Comparison of ENCODE assay signal across 26 cellular contexts in the genomic region with DNA sequence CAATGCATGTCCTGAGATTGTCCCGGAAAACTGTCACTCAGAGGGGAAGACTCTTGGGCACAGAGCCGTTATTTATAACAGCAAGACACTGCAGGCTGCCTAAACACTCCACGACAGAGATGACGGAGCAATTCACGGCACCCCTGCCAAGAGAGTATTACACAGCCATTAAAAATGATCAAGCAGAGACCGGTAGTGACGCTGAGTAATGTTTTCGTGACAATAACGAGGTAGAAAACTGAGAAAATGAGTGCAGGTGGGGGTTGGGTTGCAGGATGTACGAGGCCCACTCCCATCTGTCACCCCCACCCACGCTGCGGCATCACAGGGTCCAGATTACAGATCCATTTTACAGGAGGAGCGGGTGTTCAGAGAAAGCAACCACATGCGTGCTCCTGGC. TPM values are rescaled to one million over a fixed set of nuclear protein-coding genes. Genes with fewer than 3 reads are reported as not detected.
DNase-seq lines count a peak whose midpoint lies in the region; ATAC-seq, FAIRE-seq and TF ChIP-seq lines count a peak whose summit lies in the region.
"Had no signal": no experiment of that assay in that cellular context is flagged by ENCODE, and none has a peak within 500 bp of the region (broad histone marks: within the 10 kb centered on the region; RNA-seq: fewer than 3 reads in every experiment).

No MANE protein-coding gene starts in this region.

- H3K27ac ChIP-seq in K562 (ENCODE audit: extremely low read depth, low read depth, low read length) (no peak overlapping the region), PC-9 (no peak overlapping the region)
- H3K27ac ChIP-seq: 22Rv1, A549, BLaER1 had no signal

- no peak for TF ChIP-seq POLR2A in K562 (conservative IDR thresholded peaks at IDR 0.05)

- H4K20me1 ChIP-seq in K562 (replicated peaks; ENCODE audit: control insufficient read depth, insufficient read depth, low read length) (no peaks in the 10 kb centered on the region), PC-9 (ENCODE audit: insufficient read depth) (no peaks in the 10 kb centered on the region)
- H4K20me1 ChIP-seq: BLaER1 had no signal

- H3K4me1 Mint-ChIP-seq in activated CD4-positive, alpha-beta T cell treated with anti-CD3 and anti-CD28 coated beads, Interleukin-2, amount 10 ng/mL, durations not matched to agents 24 days and 14 days: peaks cover 3% of the 10 kb centered on the region
- H3K4me1 Mint-ChIP-seq: CD14-positive monocyte; CD4-positive, alpha-beta memory T cell; CD4-positive, CD25-positive, alpha-beta regulatory T cell; CD8-positive, alpha-beta memory T cell had no signal

- no peak for FAIRE-seq in K562 (lab: Jason Lieb, UNC)
- FAIRE-seq: A549, GM12878, GM12892, GM18507 had no signal

- POLR2A ChIA-PET in K562 (lab: Yijun Ruan, JAX) (no interaction called here), PC-9 (lab: Charles Lee; ENCODE audit: unreplicated experiment) (no interaction called here)

- H3K9me3 ChIP-seq in K562 (replicated peaks; ENCODE audit: control insufficient read depth, insufficient read depth, low read depth, low read length) (no peaks in the 10 kb centered on the region), PC-9 (ENCODE audit: insufficient read depth, low read depth) (no peaks in the 10 kb centered on the region)
- H3K9me3 ChIP-seq: A549, BE2C, BLaER1 had no signal

- H3K4me3 ChIP-seq in K562: no peak overlapping the region
- H3K4me3 ChIP-seq in PC-9: no peak overlapping the region
- H3K4me3 ChIP-seq: A549, BLaER1, GM12878 had no signal

- CTCF ChIA-PET in K562 (lab: Yijun Ruan, JAX; ENCODE audit: low intra/inter-chr PET ratio): no interaction called here
- CTCF ChIA-PET in PC-9 (lab: Charles Lee): no interaction called here

- TF ChIP-seq RAD21 in K562 (CRISPR knock-in tag; conservative IDR thresholded peaks at IDR 0.05 in 1 of 2, IDR thresholded peaks at IDR 0.05 in 1 of 2): no peak

- H3K27me3 ChIP-seq in K562 (ENCODE audit: control insufficient read depth in 2 of 2, insufficient read depth in 2 of 2, low read length in 2 of 2): peaks cover 20 to 58% of the 10 kb centered on the region in 2 experiments; a peak in 4 of 5 replicates
- peaks cover 99% of the 10 kb centered on the region for H3K27me3 ChIP-seq in PC-9 (ENCODE audit: insufficient read depth, low read depth)
- H3K27me3 ChIP-seq: BE2C, BLaER1 had no signal

- H3K4me2 ChIP-seq in K562 (ENCODE audit: insufficient read depth, low read length) (no peak overlapping the region), PC-9 (no peak overlapping the region)
- H3K4me2 ChIP-seq: A549, BLaER1 had no signal

- H3K9ac ChIP-seq in K562 (ENCODE audit: insufficient read depth in 1 of 2, low read depth in 2 of 2, low read length in 2 of 2): no peak overlapping the region
- H3K9ac ChIP-seq: BLaER1 had no signal

- H3K9me2 ChIP-seq in PC-9 (ENCODE audit: insufficient read depth): no peaks in the 10 kb centered on the region

- H2AFZ ChIP-seq in K562 (ENCODE audit: low read depth, low read length) (no peak overlapping the region), PC-9 (no peak overlapping the region)

- no peak for TF ChIP-seq EP300 in K562 (IDR thresholded peaks at IDR 0.05; ENCODE audit: low read length)

- peaks cover 0 to 13% of the 10 kb centered on the region in 2 experiments; a peak in 1 of 5 replicates for H3K4me1 ChIP-seq in K562 (replicated peaks in 1 of 2; ENCODE audit: control insufficient read depth in 2 of 2, insufficient read depth in 2 of 2, low read length in 2 of 2)
- no peaks in the 10 kb centered on the region for H3K4me1 ChIP-seq in PC-9 (replicated peaks; ENCODE audit: insufficient read depth)
- H3K4me1 ChIP-seq: BLaER1 had no signal

- DNase-seq in activated CD4-positive, alpha-beta T cell treated with anti-CD3 and anti-CD28 coated beads, Interleukin-2, amount 10 ng/mL, durations not matched to agents 24 days and 14 days: no peak
- no peak for DNase-seq in activated CD4-positive, alpha-beta T cell treated with anti-CD3 and anti-CD28 coated beads, Interleukin-2, amount 50 U/mL, for 4 hours
- DNase-seq in K562 (ENCODE audit: extremely low read depth in 1 of 4, low spot score in 3 of 4): no peak
- DNase-seq in RKO (ENCODE audit: low spot score): no peak
- no peak for DNase-seq in PC-9
- DNase-seq: AML-193; BE2C; C1 segment of cervical spinal cord; CD4-positive, alpha-beta memory T cell; CD4-positive, CD25-positive, alpha-beta regulatory T cell; CD8-positive, alpha-beta memory T cell; COR-L47; DMS 273 treated with DMSO at 0.1 percent for 48 hours; DMS153; DMS53; DMS79; DND-41; EL; GDM1 had no signal

- H3K36me3 Mint-ChIP-seq in activated CD4-positive, alpha-beta T cell treated with anti-CD3 and anti-CD28 coated beads, Interleukin-2, amount 10 ng/mL, durations not matched to agents 24 days and 14 days (ENCODE audit: low read depth): no peaks in the 10 kb centered on the region
- H3K36me3 Mint-ChIP-seq: CD14-positive monocyte; CD4-positive, alpha-beta memory T cell; CD4-positive, CD25-positive, alpha-beta regulatory T cell had no signal

- H3K4me3 Mint-ChIP-seq in activated CD4-positive, alpha-beta T cell treated with anti-CD3 and anti-CD28 coated beads, Interleukin-2, amount 10 ng/mL, durations not matched to agents 24 days and 14 days: no peak overlapping the region
- H3K4me3 Mint-ChIP-seq: CD14-positive monocyte; CD4-positive, alpha-beta memory T cell; CD4-positive, CD25-positive, alpha-beta regulatory T cell; CD8-positive, alpha-beta memory T cell had no signal

- TF ChIP-seq CTCF in K562 (IDR thresholded peaks at IDR 0.05 in 2 of 3, conservative IDR thresholded peaks at IDR 0.05 in 1 of 3; ENCODE audit: insufficient read depth in 2 of 3, low read depth in 1 of 3, low read length in 3 of 3) (no peak), PC-9 (conservative IDR thresholded peaks at IDR 0.05) (no peak)

- intact Hi-C loops in activated CD4-positive, alpha-beta T cell treated with anti-CD3 and anti-CD28 coated beads, Interleukin-2, amount 10 ng/mL, durations not matched to agents 24 days and 14 days (cut with micrococcal nuclease): no loop called here
- intact Hi-C loops in K562 (cut with micrococcal nuclease): no loop called here
- intact Hi-C loops in PC-9 (cut with micrococcal nuclease; ENCODE audit: unreplicated experiment): no loop called here

- no peaks in the 10 kb centered on the region for H3F3A ChIP-seq in PC-9 (ENCODE audit: insufficient read depth, low read depth)

- H3K27ac Mint-ChIP-seq in activated CD4-positive, alpha-beta T cell treated with anti-CD3 and anti-CD28 coated beads, Interleukin-2, amount 10 ng/mL, durations not matched to agents 24 days and 14 days: peak overlapping the region; percentile 18
- H3K27ac Mint-ChIP-seq: CD14-positive monocyte; CD4-positive, CD25-positive, alpha-beta regulatory T cell had no signal

- in situ Hi-C loops in K562 (cut with MboI): no loop called here

- no peaks in the 10 kb centered on the region for H3K9me1 ChIP-seq in K562 (ENCODE audit: control insufficient read depth, insufficient read depth, low read length)

- H3K79me2 ChIP-seq in K562 (ENCODE audit: control insufficient read depth, insufficient read depth, low read length) (no peaks in the 10 kb centered on the region), PC-9 (ENCODE audit: low read depth) (no peaks in the 10 kb centered on the region)

- under 1% methylated on average over 14 of the region's 14 CpGs for WGBS in K562 (ENCODE audit: insufficient coverage, low coverage, missing lambda C conversion rate)

- no peaks in the 10 kb centered on the region for H3K9me3 Mint-ChIP-seq in activated CD4-positive, alpha-beta T cell treated with anti-CD3 and anti-CD28 coated beads, Interleukin-2, amount 10 ng/mL, durations not matched to agents 24 days and 14 days
- H3K9me3 Mint-ChIP-seq: CD8-positive, alpha-beta memory T cell had no signal

- no TSS peak for BruUV-seq in K562 (replicated peaks; lab: Mats Ljungman, UMichigan)
- BruUV-seq in PC-9 (replicated peaks; lab: Mats Ljungman, UMichigan): no TSS peak

- no peak for ATAC-seq in K562
- ATAC-seq: A549, GM12878 had no signal

- peaks cover 8% of the 10 kb centered on the region for H3K27me3 Mint-ChIP-seq in activated CD4-positive, alpha-beta T cell treated with anti-CD3 and anti-CD28 coated beads, Interleukin-2, amount 10 ng/mL, durations not matched to agents 24 days and 14 days

- no peaks in the 10 kb centered on the region for H3K36me3 ChIP-seq in K562 (ENCODE audit: control insufficient read depth, insufficient read depth, low read length)
- no peaks in the 10 kb centered on the region for H3K36me3 ChIP-seq in PC-9 (ENCODE audit: low read depth)
- H3K36me3 ChIP-seq: BE2C, BLaER1 had no signal

TF ChIP-seq in K562, 482 proteins besides CTCF, POLR2A, EP300 and RAD21 (continues in another document):
- no peak for TF ChIP-seq TFAM (CRISPR knock-in tag; conservative IDR thresholded peaks at IDR 0.05)
- TF ChIP-seq, protein P1, sequence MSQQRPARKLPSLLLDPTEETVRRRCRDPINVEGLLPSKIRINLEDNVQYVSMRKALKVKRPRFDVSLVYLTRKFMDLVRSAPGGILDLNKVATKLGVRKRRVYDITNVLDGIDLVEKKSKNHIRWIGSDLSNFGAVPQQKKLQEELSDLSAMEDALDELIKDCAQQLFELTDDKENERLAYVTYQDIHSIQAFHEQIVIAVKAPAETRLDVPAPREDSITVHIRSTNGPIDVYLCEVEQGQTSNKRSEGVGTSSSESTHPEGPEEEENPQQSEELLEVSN (IDR thresholded peaks at IDR 0.05; ENCODE audit: borderline replicate concordance in 1 of 2, extremely low read depth in 1 of 2, insufficient read depth in 1 of 2, insufficient read length in 1 of 2, low read depth in 1 of 2, low read length in 1 of 2, poor library complexity in 1 of 2, severe bottlenecking in 1 of 2): no peak

RNA-seq across cellular contexts. Expression of gene LINGO1, which starts 58.9 kb away (rescaled TPM):
- not detected in 2 replicates for total RNA-seq in activated CD4-positive, alpha-beta T cell treated with anti-CD3 and anti-CD28 coated beads, Interleukin-2, amount 10 ng/mL, durations not matched to agents 24 days and 14 days
- 11.5 and 26.9 TPM in 2 replicates for total RNA-seq in K562 (2011; cell fraction: chromatin; rRNA removed; ENCODE audit: low replicate concordance)
- total RNA-seq in K562 (2011; cell fraction: nucleolus; rRNA removed): 18.7 and 19.2 TPM in 2 replicates
- 24.1 and 38.6 TPM in 2 replicates for total RNA-seq in K562 (2011; cell fraction: nucleoplasm; rRNA removed)
- total RNA-seq in K562 (2014; rRNA removed) (2.1 and 3.3 TPM in 2 replicates), K562 (2014; rRNA removed; fragmentation: Illumina TruSeq; extraction: Trizol) (0.65 and 0.73 TPM in 2 replicates), K562 (2015; rRNA removed; fragmentation: Illumina TruSeq; extraction: Trizol) (2.0 TPM in 2 replicates), K562 (2021) (14.3 and 14.8 TPM in 2 replicates), PC-9 (2021) (not detected in 2 replicates)
- polyA plus RNA-seq in K562 (2011; rRNA removed) (12.4 and 19.4 TPM in 2 replicates), K562 (2014; fragmentation: Illumina TruSeq; extraction: Trizol) (15.3 and 19.0 TPM in 2 replicates), K562 (2014; fragmentation: Nextera tagmentation; extraction: Ambion mirVana) (under 1 TPM; 0.07 to 0.08 TPM), K562 (2014; rRNA removed) (8.1 and 9.3 TPM in 2 replicates)
- polyA plus RNA-seq in K562 (2011; cell fraction: cytosol; rRNA removed): 14.2 and 25.6 TPM in 2 replicates
- polyA plus RNA-seq in K562 (2011; cell fraction: nucleus; rRNA removed): 10.6 and 19.2 TPM in 2 replicates
- polyA plus RNA-seq in K562 (2012): 8.0 and 8.2 TPM in 2 replicates
- polyA minus RNA-seq in K562 (2011; rRNA and poly(A)+ RNA removed): 5.8 and 8.8 TPM in 2 replicates
- polyA minus RNA-seq in K562 (2011; cell fraction: cytosol; rRNA and poly(A)+ RNA removed): 14.6 and 15.2 TPM in 2 replicates
- 3.4 and 3.8 TPM in 2 replicates for polyA minus RNA-seq in K562 (2011; cell fraction: nucleus; rRNA and poly(A)+ RNA removed)
- total RNA-seq: CD4-positive, alpha-beta memory T cell; CD4-positive, CD25-positive, alpha-beta regulatory T cell; CD8-positive, alpha-beta memory T cell; GM12878 had no signal
- polyA plus RNA-seq: CD14-positive monocyte; CD4-positive, alpha-beta memory T cell; CD4-positive, CD25-positive, alpha-beta regulatory T cell; CD8-positive, alpha-beta memory T cell had no signal
